Comparison of ENCODE assay signal across 25 cellular contexts in genomic region chr3:67278015-67278618, GRCh38.
"Had no signal": no experiment of that assay in that cellular context is flagged by ENCODE, and none has a peak within 500 bp of the region (broad histone marks: within the 10 kb centered on the region; RNA-seq: fewer than 3 reads in every experiment).

No MANE protein-coding gene starts in this region.

- H3K4me1 ChIP-seq: SJSA1 had no signal

- H3K27ac Mint-ChIP-seq: IgD-negative memory B cell had no signal

- H3K4me3 ChIP-seq: K562, SJSA1, SK-N-MC had no signal

- H3K4me1 Mint-ChIP-seq: IgD-negative memory B cell had no signal

- H3K36me3 Mint-ChIP-seq: IgD-negative memory B cell had no signal

- H3K36me3 ChIP-seq: SJSA1 had no signal

- H3K9ac ChIP-seq: KMS-11 had no signal

- ATAC-seq: K562 had no signal

- H3K9me3 ChIP-seq: SJSA1 had no signal

- DNase-seq: Kasumi-1, MV-4-11, NCI-H1048, NCI-H1105, NCI-H1417, NCI-H1436 treated with DMSO at 0.1 percent for 48 hours, NCI-H1694, NCI-H187 treated with DMSO at 0.1 percent for 48 hours, NCI-H2029 treated with DMSO at 0.1 percent for 48 hours, NCI-H2107, NCI-H226, NCI-H446, NCI-H510A, NCI-H524 treated with DMSO at 0.1 percent for 48 hours, NCI-H69, NCI-H774, Right ventricle myocardium superior, RPMI8226, SIG-M5 had no signal

- H3K27me3 Mint-ChIP-seq: IgD-negative memory B cell had no signal

- H3K4me3 Mint-ChIP-seq: IgD-negative memory B cell had no signal

- H3K27ac ChIP-seq: HL-60, KMS-11, SJSA1, SK-N-MC had no signal

- H3K27me3 ChIP-seq: SJSA1 had no signal
